In the genomic region with DNA sequence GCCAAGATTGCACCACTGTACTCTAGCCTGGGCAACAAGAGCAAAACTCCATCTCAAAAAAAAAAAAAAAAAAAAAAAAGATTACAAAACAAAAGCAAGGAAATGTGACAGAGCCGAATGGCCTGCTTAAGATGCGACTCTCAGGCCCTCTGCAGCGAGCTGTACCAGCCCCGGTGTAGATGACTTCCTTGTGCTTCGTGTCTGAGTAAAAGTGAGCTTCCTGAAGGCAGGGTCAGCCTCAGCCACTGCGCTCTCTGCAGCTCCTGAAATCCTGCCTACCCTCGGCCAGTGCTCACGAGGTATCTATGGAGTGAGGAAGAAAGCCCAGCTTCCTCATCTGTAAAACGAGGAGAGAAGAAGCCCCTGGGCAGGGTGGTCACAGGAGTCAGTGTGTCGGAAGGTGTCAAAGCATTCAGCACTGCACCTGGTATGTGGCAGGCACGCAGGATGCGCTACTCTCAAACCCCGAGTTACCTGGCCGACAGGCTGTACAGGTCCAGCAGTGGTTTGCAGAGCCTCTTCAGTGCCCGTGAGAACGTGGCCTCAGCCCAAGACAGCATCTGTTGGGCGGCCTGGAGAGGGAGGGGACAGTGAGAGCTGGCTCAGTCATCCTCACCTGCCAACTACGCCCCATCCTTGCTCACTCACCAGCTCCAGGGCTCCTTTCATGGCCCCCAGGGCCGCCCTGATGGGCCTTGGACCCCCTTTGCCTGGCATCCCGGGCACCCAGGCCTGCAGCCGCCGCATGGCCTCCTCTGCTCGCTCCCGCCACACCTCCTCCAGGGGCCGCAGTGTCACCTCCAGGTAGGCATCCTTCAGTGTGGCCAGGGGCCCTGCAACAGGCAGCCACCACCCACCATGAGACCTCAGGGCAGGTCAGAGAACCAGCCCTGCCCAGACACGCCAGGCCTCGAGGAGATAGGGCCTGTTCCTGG, we compare ENCODE assay signal across 20 cellular contexts. TPM values are rescaled to one million over a fixed set of nuclear protein-coding genes. Genes with fewer than 3 reads are reported as not detected.
DNase-seq lines count a peak whose midpoint lies in the region; ATAC-seq, FAIRE-seq and TF ChIP-seq lines count a peak whose summit lies in the region.
"Had no signal": no experiment of that assay in that cellular context is flagged by ENCODE, and none has a peak within 500 bp of the region (broad histone marks: within the 10 kb centered on the region; RNA-seq: fewer than 3 reads in every experiment).

No MANE protein-coding gene starts in this region.

- H3K4me3 Mint-ChIP-seq in WTC11, result no peak overlapping the region
- H3K4me3 Mint-ChIP-seq: activated CD4-positive, alpha-beta T cell treated with anti-CD3 and anti-CD28 coated beads, Interleukin-2, amount 10 ng/mL, durations not matched to agents 7 days and 5 days had no signal

- H3K14ac ChIP-seq in neuronal stem cell (ENCODE audit: low read length), result peak overlapping the region; percentile 63

- peak overlapping the region; percentile 60 for H3K23ac ChIP-seq in neuronal stem cell (ENCODE audit: low read depth, low read length, poor library complexity)

- H2BK15ac ChIP-seq in neuronal stem cell (ENCODE audit: low read length), result peak overlapping the region; percentile 62

- H3K27me3 ChIP-seq in H7 (ENCODE audit: control insufficient read depth, insufficient read depth, low read length) (no peaks in the 10 kb centered on the region), neuronal stem cell (ENCODE audit: control insufficient read depth in 3 of 3, insufficient read depth in 3 of 3, low read depth in 1 of 3, low read length in 3 of 3) (peaks cover 0 to 3% (median 0%) of the 10 kb centered on the region in 3 experiments)
- H3K27me3 ChIP-seq: gastroesophageal sphincter, suprapubic skin had no signal

- H3K36me3 ChIP-seq in H7 (replicated peaks; ENCODE audit: control insufficient read depth, insufficient read depth, low read length) (no peaks in the 10 kb centered on the region), neuronal stem cell (replicated peaks in 1 of 2; ENCODE audit: control insufficient read depth in 2 of 2, insufficient read depth in 2 of 2, low read length in 2 of 2) (no peaks in the 10 kb centered on the region)
- H3K36me3 ChIP-seq: esophagus muscularis mucosa, gastroesophageal sphincter, suprapubic skin had no signal

- H3K27ac ChIP-seq in neuronal stem cell (replicated peaks; ENCODE audit: low read length), result no peak overlapping the region
- H3K27ac ChIP-seq: C4-2B, esophagus muscularis mucosa, gastroesophageal sphincter, suprapubic skin had no signal

- peak overlapping the region; percentile 72 for H3K18ac ChIP-seq in neuronal stem cell (ENCODE audit: low read length)

- peaks cover 11 to 13% of the 10 kb centered on the region in 2 donors for H3K4me1 ChIP-seq in neuronal stem cell (ENCODE audit: control insufficient read depth in 2 of 2, insufficient read depth in 1 of 2, low read depth in 1 of 2, low read length in 2 of 2)

- no peak overlapping the region for H2BK5ac ChIP-seq in neuronal stem cell (ENCODE audit: low read length)

- no peak for FAIRE-seq in urothelium cell line (lab: Jason Lieb, UNC)

- H3K4me3 ChIP-seq in H7 (ENCODE audit: insufficient read depth, low read depth, low read length), result no peak overlapping the region
- H3K4me3 ChIP-seq in neuronal stem cell (ENCODE audit: low read length in 2 of 2), result no peak overlapping the region
- H3K4me3 ChIP-seq: esophagus muscularis mucosa, gastroesophageal sphincter, suprapubic skin had no signal

- CTCF ChIA-PET in WTC11 (lab: Charles Lee), result interaction anchor here (0.7 to 11.3 kb wide), 7 partner anchors 11 to 436 kb away, joined by 3 to 234 read pairs (median 6); a partner anchor contains a TSS

- POLR2A ChIA-PET in WTC11 (lab: Charles Lee), result interaction anchor here (0.6 to 0.7 kb wide), 3 partner anchors 191 to 247 kb away, joined by 3 to 6 read pairs (median 4); no protein-coding TSS in a partner anchor

- H2BK120ac ChIP-seq in neuronal stem cell (ENCODE audit: low read depth, low read length), result peak overlapping the region; percentile 5

- no peaks in the 10 kb centered on the region for H3K9me3 Mint-ChIP-seq in WTC11
- H3K9me3 Mint-ChIP-seq: activated CD4-positive, alpha-beta T cell treated with anti-CD3 and anti-CD28 coated beads, Interleukin-2, amount 10 ng/mL, durations not matched to agents 7 days and 5 days had no signal

- H2AK5ac ChIP-seq in neuronal stem cell (ENCODE audit: low read depth, low read length), result peak overlapping the region; percentile 91

- H3K27me3 Mint-ChIP-seq in WTC11 (ENCODE audit: low read depth), result peaks cover 2% of the 10 kb centered on the region; the same call in 1 of the 2 replicates
- H3K27me3 Mint-ChIP-seq: activated CD4-positive, alpha-beta T cell treated with anti-CD3 and anti-CD28 coated beads, Interleukin-2, amount 10 ng/mL, durations not matched to agents 7 days and 5 days had no signal

- no peak overlapping the region for H3K4me2 ChIP-seq in neuronal stem cell (ENCODE audit: insufficient read depth, low read length, poor library complexity, severe bottlenecking)

- no peak overlapping the region for H2AFZ ChIP-seq in neuronal stem cell (ENCODE audit: low read length)

- no peaks in the 10 kb centered on the region for H3K36me3 Mint-ChIP-seq in WTC11

- no peak overlapping the region for H3K9ac ChIP-seq in neuronal stem cell (ENCODE audit: low read depth, low read length, poor library complexity)

- H3K9me3 ChIP-seq in neuronal stem cell (replicated peaks in 1 of 2; ENCODE audit: control insufficient read depth in 2 of 2, insufficient read depth in 1 of 2, low read depth in 1 of 2, low read length in 2 of 2), result no peaks in the 10 kb centered on the region
- H3K9me3 ChIP-seq: esophagus muscularis mucosa, gastroesophageal sphincter, suprapubic skin had no signal

- no peak for TF ChIP-seq CTCF in WTC11 (IDR thresholded peaks at IDR 0.05)

- H3K27ac Mint-ChIP-seq in WTC11, result peak overlapping the region; percentile 90; the same call in 1 of the 2 replicates
- H3K27ac Mint-ChIP-seq: activated CD4-positive, alpha-beta T cell treated with anti-CD3 and anti-CD28 coated beads, Interleukin-2, amount 10 ng/mL, durations not matched to agents 7 days and 5 days had no signal

- peak overlapping the region; percentile 30 for H2BK12ac ChIP-seq in neuronal stem cell (ENCODE audit: low read length)

- H4K8ac ChIP-seq in neuronal stem cell (ENCODE audit: low read depth, low read length), result no peak overlapping the region

- H3K4ac ChIP-seq in neuronal stem cell (ENCODE audit: low read length), result no peak overlapping the region

- no peaks in the 10 kb centered on the region for H3K79me1 ChIP-seq in neuronal stem cell (ENCODE audit: low read depth, low read length)

- no peak overlapping the region for H4K91ac ChIP-seq in neuronal stem cell (ENCODE audit: low read depth, low read length, poor library complexity)

- WGBS in neuronal stem cell (ENCODE audit: extremely low coverage in 2 of 2, insufficient read length in 2 of 2, insufficient replicate concordance in 1 of 2), 2 donors, result no CpG with 5 or more reads among the region's 27 CpGs

- DNase-seq in NCI-H510A treated with DMSO at 0.1 percent for 48 hours (lab: John Stamatoyannopoulos, UW) (peak; percentile 30), NCI-H510A (lab: John Stamatoyannopoulos, UW) (no peak), H7 (peak; percentile 60), WTC11 (ENCODE audit: low spot score) (no peak), neuronal stem cell (ENCODE audit: low spot score) (no peak), urothelium cell line (ENCODE audit: low spot score) (no peak)
- DNase-seq: activated CD4-positive, alpha-beta T cell treated with anti-CD3 and anti-CD28 coated beads, Interleukin-2, amount 10 ng/mL, durations not matched to agents 7 days and 5 days; activated CD8-positive, alpha-beta memory T cell treated with anti-CD3 and anti-CD28 coated beads, Interleukin-2, amount 50 U/mL, for 48 hours; activated effector memory CD4-positive, alpha-beta T cell treated with anti-CD3 and anti-CD28 coated beads, Interleukin-2, amount 50 U/mL, for 16 hours; amniotic stem cell; DMS53; left colon; Right ventricle myocardium superior; stimulated activated CD8-positive, alpha-beta memory T cell treated with anti-CD3 and anti-CD28 coated beads, Interleukin-4, amount 100 ng/mL, for 48 hours had no signal

- peaks cover 31% of the 10 kb centered on the region for H3K4me1 Mint-ChIP-seq in WTC11

- ATAC-seq in WTC11 (no peak), HG03442 (IDR thresholded peaks at IDR 0.05; ENCODE audit: unreplicated experiment) (no peak), GM19395 (IDR thresholded peaks at IDR 0.05; ENCODE audit: unreplicated experiment) (no peak)
- ATAC-seq: gastroesophageal sphincter, left colon had no signal

TF ChIP-seq in WTC11, 78 proteins besides CTCF, POLR2A, EP300 and RAD21 (continues in another document):
- TF ChIP-seq NFATC4 (CRISPR knock-in tag; IDR thresholded peaks at IDR 0.05) (no peak), EMX1 (CRISPR knock-in tag; IDR thresholded peaks at IDR 0.05) (no peak), CBFB (CRISPR knock-in tag; IDR thresholded peaks at IDR 0.05; ENCODE audit: low read depth) (no peak), ZNF121 (CRISPR knock-in tag; IDR thresholded peaks at IDR 0.05) (no peak), NFYB (CRISPR knock-in tag; conservative IDR thresholded peaks at IDR 0.05; ENCODE audit: low read depth) (no peak), KAT7 (CRISPR knock-in tag; IDR thresholded peaks at IDR 0.05; ENCODE audit: borderline replicate concordance) (no peak)

RNA-seq across cellular contexts. Expression of a gene that starts 44.6 kb away (rescaled TPM):
- 58.8 and 59.2 TPM in 2 replicates for total RNA-seq in H7 (2014; rRNA removed; shearing (Covaris generic))
- 77.2 to 83.4 TPM (median 79.0 TPM) in 3 replicates for total RNA-seq in WTC11 (2021)
- 48.2 TPM for polyA plus RNA-seq in neuronal stem cell (2013, experiment 1 of 2)
- 49.5 TPM for polyA plus RNA-seq in neuronal stem cell (2013, experiment 2 of 2)

Comparison
In these comparisons a context has a peak if more than half of its experiments do, and no peak if none do; other contexts are left out.
1. DNase-seq: peak in NCI-H510A treated with DMSO at 0.1 percent for 48 hours (single experiment) and H7 (single experiment); none in NCI-H510A (single experiment), WTC11 (single experiment), neuronal stem cell (single experiment) and urothelium cell line (single experiment).